ENCODE assay signal across 15 cellular contexts in the genomic region with DNA sequence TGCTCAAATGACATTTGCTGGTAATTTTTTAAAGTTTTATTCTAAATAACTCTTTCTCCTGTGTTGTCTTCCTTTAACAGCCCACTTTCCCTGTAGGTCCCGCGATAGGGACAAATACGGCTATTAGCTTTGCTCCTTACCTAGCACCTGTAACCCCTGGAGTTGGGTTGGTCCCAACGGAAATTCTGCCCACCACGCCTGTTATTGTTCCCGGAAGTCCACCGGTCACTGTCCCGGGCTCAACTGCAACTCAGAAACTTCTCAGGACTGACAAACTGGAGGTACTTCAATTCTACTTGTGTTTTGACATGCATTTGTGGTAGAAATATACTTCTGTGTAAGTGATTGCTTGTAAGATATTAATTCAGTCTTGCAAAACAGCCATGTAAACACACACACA.
DNase-seq lines count a peak whose midpoint lies in the region; ATAC-seq and TF ChIP-seq lines count a peak whose summit lies in the region.
"Had no signal": no experiment of that assay in that cellular context is flagged by ENCODE, and none has a peak within 500 bp of the region (broad histone marks: within the 10 kb centered on the region; RNA-seq: fewer than 3 reads in every experiment).

No MANE protein-coding gene starts in this region.

- peaks cover 9% of the 10 kb centered on the region for H3K4me1 Mint-ChIP-seq in T-helper 17 cell

- H3K4me1 ChIP-seq in ACC112 (ENCODE audit: control insufficient read depth, insufficient read depth, low read length, unreplicated experiment) (peaks cover 25% of the 10 kb centered on the region), gastroesophageal sphincter (peaks cover 14 to 63% (median 20%) of the 10 kb centered on the region in 3 donors), subcutaneous abdominal adipose tissue (ENCODE audit: control insufficient read depth in 5 of 5, insufficient read depth in 5 of 5, low read length in 5 of 5) (peaks cover 0 to 22% (median 10%) of the 10 kb centered on the region in 5 donors), osteoblast (ENCODE audit: insufficient read depth, low read length) (peaks cover 6% of the 10 kb centered on the region)

- TF ChIP-seq CTCF in gastroesophageal sphincter (IDR thresholded peaks at IDR 0.05) (no peak), osteoblast (IDR thresholded peaks at IDR 0.05; ENCODE audit: extremely low read depth, low read depth, low read length) (no peak)

- peaks cover 3% of the 10 kb centered on the region for H4K20me1 ChIP-seq in osteoblast (ENCODE audit: insufficient read depth, low read length)

- no peaks in the 10 kb centered on the region for H3K27me3 Mint-ChIP-seq in T-helper 17 cell

- H3K27ac ChIP-seq in ACC112 (ENCODE audit: low read depth, low read length) (0 out of 2 replicates have a peak overlapping the region, but pooled peaks have one; percentile 19), gastroesophageal sphincter (peak overlapping the region in 3 of 4 donors; percentile 48 to 86 (median 83)), subcutaneous abdominal adipose tissue (ENCODE audit: low read depth, low read length) (peak overlapping the region; percentile 64), osteoblast (ENCODE audit: low read depth, low read length) (no peak overlapping the region)
- H3K27ac ChIP-seq: GM23248, KMS-11 had no signal

- no peak for TF ChIP-seq POLR2A in gastroesophageal sphincter (IDR thresholded peaks at IDR 0.05)

- 50 to 73% methylated on average over 8 of the region's 8 CpGs for WGBS in gastroesophageal sphincter (ENCODE audit: low coverage in 1 of 2), 2 donors

- H3K36me3 Mint-ChIP-seq in T-helper 17 cell (ENCODE audit: low read depth): peaks cover 9% of the 10 kb centered on the region

- no peak overlapping the region for H3K4me2 ChIP-seq in osteoblast (ENCODE audit: insufficient read depth, low read length)
- H3K4me2 ChIP-seq: KMS-11, PC-9 had no signal

- no peak for DNase-seq in T-helper 17 cell
- no peak for DNase-seq in osteoblast (ENCODE audit: insufficient read length, low spot score, missing footprints)
- no peak for DNase-seq in activated gamma-delta T cell (lab: John Stamatoyannopoulos, UW)
- DNase-seq in stimulated activated CD4-positive, alpha-beta T cell treated with anti-CD3 and anti-CD28 coated beads, Interleukin-2, amount 100 ng/mL, for 24 hours: no peak
- DNase-seq: AML-193, DMS79 treated with DMSO at 0.1 percent for 48 hours, GM23248, MG63, NCI-H1105, NCI-H1694 treated with DMSO at 0.1 percent for 48 hours, PC-9 had no signal

- no peak overlapping the region for H3K9ac ChIP-seq in subcutaneous abdominal adipose tissue (ENCODE audit: low read length in 5 of 5)
- H3K9ac ChIP-seq: GM23248, KMS-11 had no signal

- H3K4me3 Mint-ChIP-seq in T-helper 17 cell: no peak overlapping the region

- TF ChIP-seq EP300 in gastroesophageal sphincter (IDR thresholded peaks at IDR 0.05): no peak

- peak overlapping the region; percentile 32 for H3K27ac Mint-ChIP-seq in T-helper 17 cell

- H3K36me3 ChIP-seq in ACC112 (ENCODE audit: insufficient read depth, low read length) (no peaks in the 10 kb centered on the region), gastroesophageal sphincter (peaks cover 0 to 29% of the 10 kb centered on the region in 2 donors), subcutaneous abdominal adipose tissue (ENCODE audit: control insufficient read depth in 5 of 5, insufficient read depth in 5 of 5, low read length in 5 of 5) (peaks cover 5 to 39% (median 33%) of the 10 kb centered on the region in 5 donors), osteoblast (ENCODE audit: insufficient read depth, low read length) (peaks cover 32% of the 10 kb centered on the region)

- H3K27me3 ChIP-seq in ACC112 (ENCODE audit: insufficient read depth, low read length) (no peaks in the 10 kb centered on the region), gastroesophageal sphincter (no peaks in the 10 kb centered on the region), subcutaneous abdominal adipose tissue (ENCODE audit: control insufficient read depth in 5 of 5, insufficient read depth in 4 of 5, low read length in 5 of 5) (no peaks in the 10 kb centered on the region), osteoblast (ENCODE audit: insufficient read depth, low read length) (no peaks in the 10 kb centered on the region)
- H3K27me3 ChIP-seq: MG63 had no signal

- H3K4me3 ChIP-seq in ACC112 (ENCODE audit: low read depth, low read length) (no peak overlapping the region), gastroesophageal sphincter (no peak overlapping the region), subcutaneous abdominal adipose tissue (ENCODE audit: low read depth in 1 of 5, low read length in 5 of 5) (no peak overlapping the region), osteoblast (ENCODE audit: insufficient read depth, low read length) (no peak overlapping the region)
- H3K4me3 ChIP-seq: GM23248, MG63, PC-9 had no signal

- ATAC-seq in T-helper 17 cell: no peak
- no peak for ATAC-seq in gastroesophageal sphincter

- H3K79me2 ChIP-seq in ACC112 (ENCODE audit: control insufficient read depth, insufficient read depth, low read length, unreplicated experiment) (no peaks in the 10 kb centered on the region), osteoblast (ENCODE audit: insufficient read depth, low read length) (peaks cover 5% of the 10 kb centered on the region)

- no peak overlapping the region for H2AFZ ChIP-seq in ACC112 (ENCODE audit: low read length, unreplicated experiment)
- no peak overlapping the region for H2AFZ ChIP-seq in osteoblast (ENCODE audit: low read length)
- H2AFZ ChIP-seq: GM23248, PC-9 had no signal

- H3K9me3 ChIP-seq in T-helper 17 cell (ENCODE audit: control insufficient read depth, low read length, poor library complexity, severe bottlenecking): no peaks in the 10 kb centered on the region
- no peaks in the 10 kb centered on the region for H3K9me3 ChIP-seq in gastroesophageal sphincter
- no peaks in the 10 kb centered on the region for H3K9me3 ChIP-seq in subcutaneous abdominal adipose tissue (ENCODE audit: control insufficient read depth in 5 of 5, low read length in 5 of 5)
- H3K9me3 ChIP-seq in osteoblast (ENCODE audit: low read depth, low read length): no peaks in the 10 kb centered on the region
- H3K9me3 ChIP-seq: MG63 had no signal
